37 cellular contexts compared by ENCODE assay signal in the genomic region with DNA sequence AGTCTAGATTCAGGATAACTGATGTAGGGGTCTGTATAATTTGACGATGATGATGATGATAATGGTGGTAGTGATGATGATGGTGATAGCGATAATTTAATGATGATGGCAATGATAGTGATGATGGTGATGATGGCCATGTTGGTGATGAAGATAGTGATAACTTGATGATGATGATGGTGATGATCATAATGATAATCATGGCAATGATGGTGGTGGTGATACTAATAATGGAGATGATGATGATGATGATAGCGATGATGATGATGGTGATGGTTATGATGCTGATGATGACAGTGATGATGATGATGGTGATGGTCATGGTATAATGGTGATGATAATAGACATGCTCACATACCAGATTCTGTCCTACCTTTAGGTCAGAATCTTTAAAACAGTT.
DNase-seq lines count a peak whose midpoint lies in the region; ATAC-seq, FAIRE-seq and TF ChIP-seq lines count a peak whose summit lies in the region.
"Had no signal": no experiment of that assay in that cellular context is flagged by ENCODE, and none has a peak within 500 bp of the region (broad histone marks: within the 10 kb centered on the region; RNA-seq: fewer than 3 reads in every experiment).

No MANE protein-coding gene starts in this region.

- no peaks in the 10 kb centered on the region for H3K79me2 ChIP-seq in HepG2 (ENCODE audit: insufficient read depth, low read length)

- no peaks in the 10 kb centered on the region for H4K20me1 ChIP-seq in HepG2 (ENCODE audit: insufficient read depth, low read length)
- H4K20me1 ChIP-seq: BLaER1; BLaER1 treated with 17β-estradiol and CSF1 and Interleukin-3, amounts not matched to agents 10 nM and 100 nM had no signal

- no peak for FAIRE-seq in HepG2 (lab: Jason Lieb, UNC)
- peak; percentile 98 for FAIRE-seq in urothelium cell line (lab: Jason Lieb, UNC)
- FAIRE-seq: A204.1, A549, D721Med had no signal

- 3% methylated on average over 3 of the region's 3 CpGs for WGBS in HepG2 (ENCODE audit: low lambda C conversion rate)
- WGBS in right lobe of liver (ENCODE audit: insufficient coverage, low coverage, low lambda C conversion rate, missing lambda C conversion rate), result 43% methylated on average over 3 of the region's 3 CpGs
- WGBS in spleen, 5 donors, result 73 to 92% (median 84%) methylated on average over 3 of the region's 3 CpGs

- POLR2A ChIA-PET in HepG2 (lab: Yijun Ruan, JAX) (no interaction called here), HEK293 (lab: Yijun Ruan, JAX) (no interaction called here)

- peak overlapping the region; percentile 1 for H3K27ac Mint-ChIP-seq in nephron progenitor cell
- no peak overlapping the region for H3K27ac Mint-ChIP-seq in activated T-helper 17 cell treated with anti-CD3 and anti-CD28 coated beads, Interleukin-2, amount 50 U/mL, for 72 hours
- H3K27ac Mint-ChIP-seq: B cell; CD14-positive monocyte; CD4-positive, alpha-beta memory T cell; CD4-positive, alpha-beta T cell; CD4-positive, CD25-positive, alpha-beta regulatory T cell; CD8-positive, alpha-beta memory T cell; CD8-positive, alpha-beta T cell had no signal

- intact Hi-C loops in HepG2 (cut with micrococcal nuclease; ENCODE audit: unreplicated experiment), result no loop called here
- intact Hi-C loops in right lobe of liver (cut with DNase I), result no loop called here
- intact Hi-C loops in spleen (cut with DNase I; ENCODE audit: low total_unique reads), result no loop called here

- no TSS peak for BruUV-seq in HepG2 (replicated peaks; lab: Mats Ljungman, UMichigan)

- H3K4me3 Mint-ChIP-seq in nephron progenitor cell, result no peak overlapping the region
- H3K4me3 Mint-ChIP-seq in activated T-helper 17 cell treated with anti-CD3 and anti-CD28 coated beads, Interleukin-2, amount 50 U/mL, for 72 hours, result no peak overlapping the region
- H3K4me3 Mint-ChIP-seq: B cell; CD14-positive monocyte; CD4-positive, alpha-beta memory T cell; CD4-positive, alpha-beta T cell; CD4-positive, CD25-positive, alpha-beta regulatory T cell; CD8-positive, alpha-beta memory T cell; CD8-positive, alpha-beta T cell had no signal

- peaks cover 7% of the 10 kb centered on the region for H3K4me1 Mint-ChIP-seq in nephron progenitor cell
- no peaks in the 10 kb centered on the region for H3K4me1 Mint-ChIP-seq in activated T-helper 17 cell treated with anti-CD3 and anti-CD28 coated beads, Interleukin-2, amount 50 U/mL, for 72 hours
- H3K4me1 Mint-ChIP-seq: B cell; CD14-positive monocyte; CD4-positive, alpha-beta memory T cell; CD4-positive, CD25-positive, alpha-beta regulatory T cell; CD8-positive, alpha-beta memory T cell had no signal

- H3K4me3 ChIP-seq in HepG2 (replicated peaks in 1 of 3; ENCODE audit: insufficient read depth in 1 of 3, low read depth in 2 of 3, low read length in 3 of 3), result no peak overlapping the region
- H3K4me3 ChIP-seq in right lobe of liver, result no peak overlapping the region
- H3K4me3 ChIP-seq in HEK293 (ENCODE audit: low read depth, low read length), result no peak overlapping the region
- no peak overlapping the region for H3K4me3 ChIP-seq in spleen
- H3K4me3 ChIP-seq: A549; BLaER1; BLaER1 treated with 17β-estradiol and CSF1 and Interleukin-3, amounts not matched to agents 10 nM and 100 nM had no signal

- TF ChIP-seq RAD21 in HepG2 (CRISPR knock-in tag; IDR thresholded peaks at IDR 0.05), result no peak

- H3K27me3 Mint-ChIP-seq in nephron progenitor cell (ENCODE audit: low read depth, poor library complexity), result peaks cover 16% of the 10 kb centered on the region
- peaks cover 15% of the 10 kb centered on the region for H3K27me3 Mint-ChIP-seq in activated T-helper 17 cell treated with anti-CD3 and anti-CD28 coated beads, Interleukin-2, amount 50 U/mL, for 72 hours

- H3K9me3 ChIP-seq in HepG2 (ENCODE audit: low read length), result no peaks in the 10 kb centered on the region
- H3K9me3 ChIP-seq in right lobe of liver, result no peaks in the 10 kb centered on the region
- H3K9me3 ChIP-seq in HEK293 (ENCODE audit: control insufficient read depth, insufficient read depth, low read depth, low read length), result no peaks in the 10 kb centered on the region
- no peaks in the 10 kb centered on the region for H3K9me3 ChIP-seq in spleen
- H3K9me3 ChIP-seq: A549; BE2C; BLaER1; BLaER1 treated with 17β-estradiol and CSF1 and Interleukin-3, amounts not matched to agents 10 nM and 100 nM; Caco-2 had no signal

- in situ Hi-C loops in HepG2 (cut with HindIII; ENCODE audit: extremely low pct_ligation_motif_present, low pct_unique_long_range_greater_than_20kb), result no loop called here

- H3K9me3 Mint-ChIP-seq in nephron progenitor cell, result no peaks in the 10 kb centered on the region
- no peaks in the 10 kb centered on the region for H3K9me3 Mint-ChIP-seq in activated T-helper 17 cell treated with anti-CD3 and anti-CD28 coated beads, Interleukin-2, amount 50 U/mL, for 72 hours
- H3K9me3 Mint-ChIP-seq: CD14-positive monocyte; CD8-positive, alpha-beta T cell had no signal

- H3K4me1 ChIP-seq in HepG2 (ENCODE audit: insufficient read depth, low read length) (no peaks in the 10 kb centered on the region), right lobe of liver (no peaks in the 10 kb centered on the region), HEK293 (ENCODE audit: control insufficient read depth, insufficient read depth, low read length) (no peaks in the 10 kb centered on the region), spleen (no peaks in the 10 kb centered on the region)
- H3K4me1 ChIP-seq: A549; BE2C; BLaER1; BLaER1 treated with 17β-estradiol and CSF1 and Interleukin-3, amounts not matched to agents 10 nM and 100 nM; Caco-2 had no signal

- H3K27me3 ChIP-seq in HepG2 (ENCODE audit: control insufficient read depth in 1 of 2, insufficient read depth in 2 of 2, low read length in 2 of 2) (no peaks in the 10 kb centered on the region), right lobe of liver (no peaks in the 10 kb centered on the region), spleen (replicated peaks in 1 of 7) (peaks cover 0 to 41% (median 0%) of the 10 kb centered on the region in 7 donors)
- H3K27me3 ChIP-seq: BLaER1; BLaER1 treated with 17β-estradiol and CSF1 and Interleukin-3, amounts not matched to agents 10 nM and 100 nM had no signal

- no peak for TF ChIP-seq CTCF in HepG2 (CRISPR knock-in tag; IDR thresholded peaks at IDR 0.05)
- no peak for TF ChIP-seq CTCF in right lobe of liver (IDR thresholded peaks at IDR 0.05)
- no peak for TF ChIP-seq CTCF in HEK293 (tag by site-specific recombination; IDR thresholded peaks at IDR 0.05)
- TF ChIP-seq CTCF in nephron progenitor cell (IDR thresholded peaks at IDR 0.05), result no peak
- no peak for TF ChIP-seq CTCF in spleen (IDR thresholded peaks at IDR 0.05 in 8 of 11, conservative IDR thresholded peaks at IDR 0.05 in 3 of 11)

- no peak for TF ChIP-seq POLR2A in HepG2 (IDR thresholded peaks at IDR 0.05; ENCODE audit: insufficient read depth in 1 of 2, low read depth in 2 of 2, low read length in 2 of 2)
- no peak for TF ChIP-seq POLR2A in right lobe of liver (IDR thresholded peaks at IDR 0.05)
- no peak for TF ChIP-seq POLR2A in spleen (IDR thresholded peaks at IDR 0.05)

- DNase-seq in HepG2 (ENCODE audit: low spot score) (no peak), right lobe of liver (no peak), nephron progenitor cell (no peak), urothelium cell line (ENCODE audit: low spot score) (no peak), spleen (no peak), DMS114 treated with DMSO at 0.1 percent for 48 hours (lab: John Stamatoyannopoulos, UW; ENCODE audit: unreplicated experiment) (no peak)
- DNase-seq: 8988T; ACHN; AML-193; BE2C; C1 segment of cervical spinal cord; Caco-2; Calu3; CD4-positive, alpha-beta memory T cell; CD4-positive, alpha-beta T cell; CD4-positive, CD25-positive, alpha-beta regulatory T cell; CD8-positive, alpha-beta memory T cell; CD8-positive, alpha-beta T cell; COR-L47; DMS 273 treated with DMSO at 0.1 percent for 48 hours; DMS153; DMS53; DMS79; DMS79 treated with DMSO at 0.1 percent for 48 hours; DND-41; EL had no signal

- no peaks in the 10 kb centered on the region for H3K36me3 ChIP-seq in HepG2 (replicated peaks in 1 of 2; ENCODE audit: control insufficient read depth in 1 of 2, insufficient read depth in 2 of 2, low read length in 2 of 2)
- no peaks in the 10 kb centered on the region for H3K36me3 ChIP-seq in right lobe of liver
- no peaks in the 10 kb centered on the region for H3K36me3 ChIP-seq in HEK293 (ENCODE audit: control insufficient read depth in 2 of 2, insufficient read depth in 1 of 2, low read length in 2 of 2)
- no peaks in the 10 kb centered on the region for H3K36me3 ChIP-seq in spleen
- H3K36me3 ChIP-seq: BE2C; BLaER1; BLaER1 treated with 17β-estradiol and CSF1 and Interleukin-3, amounts not matched to agents 10 nM and 100 nM had no signal

- H3K4me2 ChIP-seq in HepG2 (ENCODE audit: low read depth, low read length), result no peak overlapping the region
- H3K4me2 ChIP-seq: A549; BLaER1; BLaER1 treated with 17β-estradiol and CSF1 and Interleukin-3, amounts not matched to agents 10 nM and 100 nM had no signal

- TF ChIP-seq EP300 in HepG2 (IDR thresholded peaks at IDR 0.05; ENCODE audit: low read depth in 2 of 2, low read length in 2 of 2) (no peak), HepG2 (CRISPR knock-in tag; IDR thresholded peaks at IDR 0.05; ENCODE audit: borderline replicate concordance) (no peak)

- no peak overlapping the region for H2AFZ ChIP-seq in HepG2 (ENCODE audit: low read length)

- ATAC-seq in HepG2 (no peak), right lobe of liver (no peak)
- no peak for ATAC-seq in activated T-helper 17 cell treated with anti-CD3 and anti-CD28 coated beads, Interleukin-2, amount 50 U/mL, for 72 hours (replicated peaks)
- ATAC-seq: A549; CD8-positive, alpha-beta T cell had no signal

- no peak overlapping the region for H3K9ac ChIP-seq in HepG2 (ENCODE audit: insufficient read depth, low read depth, low read length)
- H3K9ac ChIP-seq: BLaER1; BLaER1 treated with 17β-estradiol and CSF1 and Interleukin-3, amounts not matched to agents 10 nM and 100 nM had no signal

- CTCF ChIA-PET in HepG2 (lab: Yijun Ruan, JAX; ENCODE audit: low intra/inter-chr PET ratio, low total read pairs) (no interaction called here), HEK293 (lab: Yijun Ruan, JAX) (no interaction called here)

- no peaks in the 10 kb centered on the region for H3K36me3 Mint-ChIP-seq in nephron progenitor cell (ENCODE audit: low read depth)
- no peaks in the 10 kb centered on the region for H3K36me3 Mint-ChIP-seq in activated T-helper 17 cell treated with anti-CD3 and anti-CD28 coated beads, Interleukin-2, amount 50 U/mL, for 72 hours (ENCODE audit: low read depth)
- H3K36me3 Mint-ChIP-seq: CD14-positive monocyte; CD4-positive, alpha-beta memory T cell; CD4-positive, CD25-positive, alpha-beta regulatory T cell; CD8-positive, alpha-beta memory T cell; CD8-positive, alpha-beta T cell had no signal

- H3K27ac ChIP-seq in HepG2 (ENCODE audit: extremely low read length, insufficient read depth, low read length) (no peak overlapping the region), right lobe of liver (no peak overlapping the region), HEK293 (ENCODE audit: extremely low read depth, low read depth, low read length) (no peak overlapping the region), spleen (no peak overlapping the region)
- H3K27ac ChIP-seq: 22Rv1; A549; BLaER1; BLaER1 treated with 17β-estradiol and CSF1 and Interleukin-3, amounts not matched to agents 10 nM and 100 nM; C4-2B had no signal

TF ChIP-seq in HepG2, 621 proteins besides CTCF, POLR2A, EP300 and RAD21 (continues in another document):
- TF ChIP-seq ZNF263 (CRISPR knock-in tag; IDR thresholded peaks at IDR 0.05), result no peak

TF ChIP-seq in HEK293, 187 proteins besides CTCF, POLR2A, EP300 and RAD21 (continues in another document):
- TF ChIP-seq ZNF24 (tag by site-specific recombination; IDR thresholded peaks at IDR 0.05), result no peak

Comparison
In these comparisons a context has a peak if more than half of its experiments do, and no peak if none do; other contexts are left out.
1. Of the 63 proteins assayed by ChIP-seq in both HepG2 and HEK293: peak only in HepG2: none; only in HEK293: ZNF513; in both: none; in neither: 62.